In genomic region chr1:151945725-151946365, GRCh38 we compare ENCODE assay signal across 7 cellular contexts. TPM values are rescaled to one million over a fixed set of nuclear protein-coding genes. Genes with fewer than 3 reads are reported as not detected.
DNase-seq lines count a peak whose midpoint lies in the region; ATAC-seq and TF ChIP-seq lines count a peak whose summit lies in the region.

No MANE protein-coding gene starts in this region.

- H3K9me3 ChIP-seq in lung (ENCODE audit: control insufficient read depth in 2 of 2, insufficient read depth in 1 of 2, low read length in 1 of 2): no peaks in the 10 kb centered on the region

- H3K4me3 Mint-ChIP-seq in activated CD4-positive, alpha-beta T cell treated with anti-CD3 and anti-CD28 coated beads for 36 hours: peak overlapping the region; percentile 42
- H3K4me3 Mint-ChIP-seq in dendritic cell treated with granulocyte-macrophage colony-stimulating factor and Interleukin-4, amounts not matched to agents 40 ng/mL and 50 ng/mL, for 4 days: peak overlapping the region; percentile 54

- H3K27ac ChIP-seq in lung (ENCODE audit: low read depth in 1 of 2, low read length in 1 of 2): peak overlapping the region; percentile 72 to 78

- POLR2A ChIA-PET in activated CD4-positive, alpha-beta T cell treated with anti-CD3 and anti-CD28 coated beads for 36 hours (lab: Charles Lee): interaction anchor here (0.7 to 0.9 kb wide), 3 partner anchors 39 to 90 kb away, joined by 3 to 4 read pairs (median 3); no protein-coding TSS in a partner anchor

- no peaks in the 10 kb centered on the region for H3K36me3 Mint-ChIP-seq in activated CD4-positive, alpha-beta T cell treated with anti-CD3 and anti-CD28 coated beads for 36 hours (ENCODE audit: low read depth)
- no peaks in the 10 kb centered on the region for H3K36me3 Mint-ChIP-seq in dendritic cell treated with granulocyte-macrophage colony-stimulating factor and Interleukin-4, amounts not matched to agents 40 ng/mL and 50 ng/mL, for 4 days (ENCODE audit: low read depth)

- H3K27me3 ChIP-seq in lung (ENCODE audit: control insufficient read depth, insufficient read depth): no peaks in the 10 kb centered on the region

- CTCF ChIA-PET in activated CD4-positive, alpha-beta T cell treated with anti-CD3 and anti-CD28 coated beads for 36 hours (lab: Charles Lee): interaction anchor here (0.5 to 2.1 kb wide), 7 partner anchors 10 to 59 kb away, joined by 3 to 10 read pairs (median 4); no protein-coding TSS in a partner anchor

- intact Hi-C loops in activated CD4-positive, alpha-beta T cell treated with anti-CD3 and anti-CD28 coated beads for 36 hours (cut with DNase I, micrococcal nuclease): loop anchor here (1.0 to 2.0 kb wide), 2 partner anchors 37 to 39 kb away; partner anchors contain the start of gene THEM4 (in 1 of the 2)
- intact Hi-C loops in dendritic cell treated with granulocyte-macrophage colony-stimulating factor and Interleukin-4, amounts not matched to agents 40 ng/mL and 50 ng/mL, for 4 days (cut with micrococcal nuclease): no loop called here

- H3K4me3 ChIP-seq in lung: no peak overlapping the region

- peak; percentile 59 for ATAC-seq in GM18505 (IDR thresholded peaks at IDR 0.05; ENCODE audit: unreplicated experiment)
- peak; percentile 45 for ATAC-seq in activated CD4-positive, alpha-beta T cell treated with anti-CD3 and anti-CD28 coated beads for 36 hours
- peak; percentile 81 for ATAC-seq in lung (ENCODE audit: insufficient read depth, low FRiP score)
- ATAC-seq in HG03025 (IDR thresholded peaks at IDR 0.05; ENCODE audit: low FRiP score, unreplicated experiment): no peak

- H3K27ac Mint-ChIP-seq in activated CD4-positive, alpha-beta T cell treated with anti-CD3 and anti-CD28 coated beads for 36 hours: peak overlapping the region; percentile 88
- peak overlapping the region; percentile 91 for H3K27ac Mint-ChIP-seq in dendritic cell treated with granulocyte-macrophage colony-stimulating factor and Interleukin-4, amounts not matched to agents 40 ng/mL and 50 ng/mL, for 4 days

- TF ChIP-seq CTCF in lung (IDR thresholded peaks at IDR 0.05; ENCODE audit: control extremely low read depth, extremely low read depth): no peak

- peaks cover 8 to 29% of the 10 kb centered on the region in 2 donors for H3K4me1 ChIP-seq in lung (ENCODE audit: control insufficient read depth in 2 of 2, insufficient read depth in 2 of 2, low read length in 2 of 2)

- TF ChIP-seq POLR2A in GM18505 (IDR thresholded peaks at IDR 0.05; ENCODE audit: borderline replicate concordance, extremely low read depth, insufficient read depth, insufficient read length): no peak

- no peaks in the 10 kb centered on the region for H3K36me3 ChIP-seq in lung (ENCODE audit: control insufficient read depth in 2 of 2, insufficient read depth in 2 of 2, low read length in 2 of 2)

- 12% methylated on average over 8 of the region's 8 CpGs for WGBS in lung, 2 donors

- H3K27me3 Mint-ChIP-seq in activated CD4-positive, alpha-beta T cell treated with anti-CD3 and anti-CD28 coated beads for 36 hours: no peaks in the 10 kb centered on the region
- no peaks in the 10 kb centered on the region for H3K27me3 Mint-ChIP-seq in dendritic cell treated with granulocyte-macrophage colony-stimulating factor and Interleukin-4, amounts not matched to agents 40 ng/mL and 50 ng/mL, for 4 days

- H3K4me1 Mint-ChIP-seq in activated CD4-positive, alpha-beta T cell treated with anti-CD3 and anti-CD28 coated beads for 36 hours: peaks cover 42% of the 10 kb centered on the region
- H3K4me1 Mint-ChIP-seq in dendritic cell treated with granulocyte-macrophage colony-stimulating factor and Interleukin-4, amounts not matched to agents 40 ng/mL and 50 ng/mL, for 4 days (ENCODE audit: low read depth): peaks cover 56% of the 10 kb centered on the region

- H3K9me3 Mint-ChIP-seq in activated CD4-positive, alpha-beta T cell treated with anti-CD3 and anti-CD28 coated beads for 36 hours (ENCODE audit: low read depth): no peaks in the 10 kb centered on the region
- H3K9me3 Mint-ChIP-seq in dendritic cell treated with granulocyte-macrophage colony-stimulating factor and Interleukin-4, amounts not matched to agents 40 ng/mL and 50 ng/mL, for 4 days: no peaks in the 10 kb centered on the region

- DNase-seq in NCI-H1694 (lab: John Stamatoyannopoulos, UW) (peak; percentile 18), lung (ENCODE audit: low spot score) (peak; percentile 91)
- peak; percentile 82 for DNase-seq in activated CD4-positive, alpha-beta T cell treated with anti-CD3 and anti-CD28 coated beads for 36 hours
- DNase-seq in stimulated activated CD8-positive, alpha-beta memory T cell treated with anti-CD3 and anti-CD28 coated beads, Interleukin-15, amount 100 ng/mL, for 4 hours (ENCODE audit: low read depth in 2 of 2): peak; percentile 57 to 76

RNA-seq across cellular contexts. Expression of gene THEM4, which starts 36.5 kb away (rescaled TPM):
- total RNA-seq in activated CD4-positive, alpha-beta T cell treated with anti-CD3 and anti-CD28 coated beads for 36 hours: 10 to 100 TPM; 23.9 to 26.0 TPM
- total RNA-seq in lung: 10 to 100 TPM; 11.5 to 15.6 TPM
- 10 to 100 TPM; 10.3 to 15.7 TPM for polyA plus RNA-seq in lung

RNA-seq across cellular contexts. Expression of gene S100A10, which starts 47.8 kb away (rescaled TPM):
- 100 to 1,000 TPM; 230 to 246 TPM for total RNA-seq in activated CD4-positive, alpha-beta T cell treated with anti-CD3 and anti-CD28 coated beads for 36 hours
- total RNA-seq in lung: 100 to 1,000 TPM; 205 to 801 TPM
- 1,000 to 10,000 TPM in 1 of 2 donors, 100 to 1,000 TPM in 1; 548 to 1,003 TPM for polyA plus RNA-seq in lung

Comparison
In these comparisons a context has a peak if more than half of its experiments do, and no peak if none do; other contexts are left out.
1. DNase-seq: peak in every context shown above with its lines; median percentile 91 in lung; 82 in activated CD4-positive, alpha-beta T cell treated with anti-CD3 and anti-CD28 coated beads for 36 hours; 66 in stimulated activated CD8-positive, alpha-beta memory T cell treated with anti-CD3 and anti-CD28 coated beads, Interleukin-15, amount 100 ng/mL, for 4 hours; 18 in NCI-H1694.